1 cellular context compared by ENCODE assay signal in the genomic region with DNA sequence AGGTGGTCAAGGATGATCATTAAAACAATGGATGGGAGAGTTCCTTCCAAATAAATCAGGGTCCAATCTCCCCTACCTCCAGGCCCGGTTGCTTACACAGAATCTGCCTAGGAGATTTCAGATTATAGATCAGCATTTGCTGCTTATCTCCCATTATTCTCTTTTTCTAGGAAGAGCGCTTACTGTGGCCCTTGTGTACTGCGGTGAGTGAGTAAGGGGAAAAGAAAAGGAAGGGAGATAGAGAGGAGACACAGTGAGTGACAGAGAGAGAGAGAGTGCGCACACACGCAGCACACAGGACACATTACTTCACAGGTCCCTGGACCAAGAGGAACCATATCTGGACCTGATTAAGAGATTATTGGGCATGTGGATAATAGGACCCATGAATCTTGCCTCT.
TF ChIP-seq lines count a peak whose summit lies in the region.

No MANE protein-coding gene starts in this region.

TF ChIP-seq in GM23338, 12 proteins besides CTCF, POLR2A, EP300 and RAD21:
- TF ChIP-seq, protein P1, sequence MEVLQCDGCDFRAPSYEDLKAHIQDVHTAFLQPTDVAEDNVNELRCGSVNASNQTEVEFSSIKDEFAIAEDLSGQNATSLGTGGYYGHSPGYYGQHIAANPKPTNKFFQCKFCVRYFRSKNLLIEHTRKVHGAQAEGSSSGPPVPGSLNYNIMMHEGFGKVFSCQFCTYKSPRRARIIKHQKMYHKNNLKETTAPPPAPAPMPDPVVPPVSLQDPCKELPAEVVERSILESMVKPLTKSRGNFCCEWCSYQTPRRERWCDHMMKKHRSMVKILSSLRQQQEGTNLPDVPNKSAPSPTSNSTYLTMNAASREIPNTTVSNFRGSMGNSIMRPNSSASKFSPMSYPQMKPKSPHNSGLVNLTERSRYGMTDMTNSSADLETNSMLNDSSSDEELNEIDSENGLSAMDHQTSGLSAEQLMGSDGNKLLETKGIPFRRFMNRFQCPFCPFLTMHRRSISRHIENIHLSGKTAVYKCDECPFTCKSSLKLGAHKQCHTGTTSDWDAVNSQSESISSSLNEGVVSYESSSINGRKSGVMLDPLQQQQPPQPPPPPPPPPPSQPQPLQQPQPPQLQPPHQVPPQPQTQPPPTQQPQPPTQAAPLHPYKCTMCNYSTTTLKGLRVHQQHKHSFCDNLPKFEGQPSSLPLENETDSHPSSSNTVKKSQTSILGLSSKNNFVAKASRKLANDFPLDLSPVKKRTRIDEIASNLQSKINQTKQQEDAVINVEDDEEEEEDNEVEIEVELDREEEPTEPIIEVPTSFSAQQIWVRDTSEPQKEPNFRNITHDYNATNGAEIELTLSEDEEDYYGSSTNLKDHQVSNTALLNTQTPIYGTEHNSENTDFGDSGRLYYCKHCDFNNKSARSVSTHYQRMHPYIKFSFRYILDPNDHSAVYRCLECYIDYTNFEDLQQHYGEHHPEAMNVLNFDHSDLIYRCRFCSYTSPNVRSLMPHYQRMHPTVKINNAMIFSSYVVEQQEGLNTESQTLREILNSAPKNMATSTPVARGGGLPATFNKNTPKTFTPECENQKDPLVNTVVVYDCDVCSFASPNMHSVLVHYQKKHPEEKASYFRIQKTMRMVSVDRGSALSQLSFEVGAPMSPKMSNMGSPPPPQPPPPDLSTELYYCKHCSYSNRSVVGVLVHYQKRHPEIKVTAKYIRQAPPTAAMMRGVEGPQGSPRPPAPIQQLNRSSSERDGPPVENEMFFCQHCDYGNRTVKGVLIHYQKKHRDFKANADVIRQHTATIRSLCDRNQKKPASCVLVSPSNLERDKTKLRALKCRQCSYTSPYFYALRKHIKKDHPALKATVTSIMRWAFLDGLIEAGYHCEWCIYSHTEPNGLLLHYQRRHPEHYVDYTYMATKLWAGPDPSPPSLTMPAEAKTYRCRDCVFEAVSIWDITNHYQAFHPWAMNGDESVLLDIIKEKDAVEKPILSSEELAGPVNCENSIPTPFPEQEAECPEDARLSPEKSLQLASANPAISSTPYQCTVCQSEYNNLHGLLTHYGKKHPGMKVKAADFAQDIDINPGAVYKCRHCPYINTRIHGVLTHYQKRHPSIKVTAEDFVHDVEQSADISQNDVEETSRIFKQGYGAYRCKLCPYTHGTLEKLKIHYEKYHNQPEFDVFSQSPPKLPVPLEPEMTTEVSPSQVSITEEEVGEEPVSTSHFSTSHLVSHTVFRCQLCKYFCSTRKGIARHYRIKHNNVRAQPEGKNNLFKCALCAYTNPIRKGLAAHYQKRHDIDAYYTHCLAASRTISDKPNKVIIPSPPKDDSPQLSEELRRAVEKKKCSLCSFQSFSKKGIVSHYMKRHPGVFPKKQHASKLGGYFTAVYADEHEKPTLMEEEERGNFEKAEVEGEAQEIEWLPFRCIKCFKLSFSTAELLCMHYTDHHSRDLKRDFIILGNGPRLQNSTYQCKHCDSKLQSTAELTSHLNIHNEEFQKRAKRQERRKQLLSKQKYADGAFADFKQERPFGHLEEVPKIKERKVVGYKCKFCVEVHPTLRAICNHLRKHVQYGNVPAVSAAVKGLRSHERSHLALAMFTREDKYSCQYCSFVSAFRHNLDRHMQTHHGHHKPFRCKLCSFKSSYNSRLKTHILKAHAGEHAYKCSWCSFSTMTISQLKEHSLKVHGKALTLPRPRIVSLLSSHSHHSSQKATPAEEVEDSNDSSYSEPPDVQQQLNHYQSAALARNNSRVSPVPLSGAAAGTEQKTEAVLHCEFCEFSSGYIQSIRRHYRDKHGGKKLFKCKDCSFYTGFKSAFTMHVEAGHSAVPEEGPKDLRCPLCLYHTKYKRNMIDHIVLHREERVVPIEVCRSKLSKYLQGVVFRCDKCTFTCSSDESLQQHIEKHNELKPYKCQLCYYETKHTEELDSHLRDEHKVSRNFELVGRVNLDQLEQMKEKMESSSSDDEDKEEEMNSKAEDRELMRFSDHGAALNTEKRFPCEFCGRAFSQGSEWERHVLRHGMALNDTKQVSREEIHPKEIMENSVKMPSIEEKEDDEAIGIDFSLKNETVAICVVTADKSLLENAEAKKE (CRISPR knock-in tag; IDR thresholded peaks at IDR 0.05) = no peak
- TF ChIP-seq ZNF114 (CRISPR knock-in tag; IDR thresholded peaks at IDR 0.05) (no peak), ZNF331 (CRISPR knock-in tag; IDR thresholded peaks at IDR 0.05; ENCODE audit: low read depth) (no peak), POLR2AphosphoS5 (IDR thresholded peaks at IDR 0.05; ENCODE audit: low read depth) (no peak), JUNB (IDR thresholded peaks at IDR 0.05; ENCODE audit: unreplicated experiment) (no peak), CREB1 (CRISPR knock-in tag; IDR thresholded peaks at IDR 0.05; ENCODE audit: low read depth) (no peak), EZH2 (IDR thresholded peaks at IDR 0.05; ENCODE audit: low read depth, unreplicated experiment) (no peak), EZH2phosphoT487 (IDR thresholded peaks at IDR 0.05; ENCODE audit: unreplicated experiment) (no peak), STAT1 (IDR thresholded peaks at IDR 0.05; ENCODE audit: unreplicated experiment) (no peak)
- TF ChIP-seq, protein P2, sequence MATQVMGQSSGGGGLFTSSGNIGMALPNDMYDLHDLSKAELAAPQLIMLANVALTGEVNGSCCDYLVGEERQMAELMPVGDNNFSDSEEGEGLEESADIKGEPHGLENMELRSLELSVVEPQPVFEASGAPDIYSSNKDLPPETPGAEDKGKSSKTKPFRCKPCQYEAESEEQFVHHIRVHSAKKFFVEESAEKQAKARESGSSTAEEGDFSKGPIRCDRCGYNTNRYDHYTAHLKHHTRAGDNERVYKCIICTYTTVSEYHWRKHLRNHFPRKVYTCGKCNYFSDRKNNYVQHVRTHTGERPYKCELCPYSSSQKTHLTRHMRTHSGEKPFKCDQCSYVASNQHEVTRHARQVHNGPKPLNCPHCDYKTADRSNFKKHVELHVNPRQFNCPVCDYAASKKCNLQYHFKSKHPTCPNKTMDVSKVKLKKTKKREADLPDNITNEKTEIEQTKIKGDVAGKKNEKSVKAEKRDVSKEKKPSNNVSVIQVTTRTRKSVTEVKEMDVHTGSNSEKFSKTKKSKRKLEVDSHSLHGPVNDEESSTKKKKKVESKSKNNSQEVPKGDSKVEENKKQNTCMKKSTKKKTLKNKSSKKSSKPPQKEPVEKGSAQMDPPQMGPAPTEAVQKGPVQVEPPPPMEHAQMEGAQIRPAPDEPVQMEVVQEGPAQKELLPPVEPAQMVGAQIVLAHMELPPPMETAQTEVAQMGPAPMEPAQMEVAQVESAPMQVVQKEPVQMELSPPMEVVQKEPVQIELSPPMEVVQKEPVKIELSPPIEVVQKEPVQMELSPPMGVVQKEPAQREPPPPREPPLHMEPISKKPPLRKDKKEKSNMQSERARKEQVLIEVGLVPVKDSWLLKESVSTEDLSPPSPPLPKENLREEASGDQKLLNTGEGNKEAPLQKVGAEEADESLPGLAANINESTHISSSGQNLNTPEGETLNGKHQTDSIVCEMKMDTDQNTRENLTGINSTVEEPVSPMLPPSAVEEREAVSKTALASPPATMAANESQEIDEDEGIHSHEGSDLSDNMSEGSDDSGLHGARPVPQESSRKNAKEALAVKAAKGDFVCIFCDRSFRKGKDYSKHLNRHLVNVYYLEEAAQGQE (IDR thresholded peaks at IDR 0.05; ENCODE audit: unreplicated experiment) = no peak
- TF ChIP-seq, protein P3, sequence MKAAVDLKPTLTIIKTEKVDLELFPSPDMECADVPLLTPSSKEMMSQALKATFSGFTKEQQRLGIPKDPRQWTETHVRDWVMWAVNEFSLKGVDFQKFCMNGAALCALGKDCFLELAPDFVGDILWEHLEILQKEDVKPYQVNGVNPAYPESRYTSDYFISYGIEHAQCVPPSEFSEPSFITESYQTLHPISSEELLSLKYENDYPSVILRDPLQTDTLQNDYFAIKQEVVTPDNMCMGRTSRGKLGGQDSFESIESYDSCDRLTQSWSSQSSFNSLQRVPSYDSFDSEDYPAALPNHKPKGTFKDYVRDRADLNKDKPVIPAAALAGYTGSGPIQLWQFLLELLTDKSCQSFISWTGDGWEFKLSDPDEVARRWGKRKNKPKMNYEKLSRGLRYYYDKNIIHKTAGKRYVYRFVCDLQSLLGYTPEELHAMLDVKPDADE (IDR thresholded peaks at IDR 0.05) = no peak
